20 cellular contexts compared by ENCODE assay signal in the genomic region with DNA sequence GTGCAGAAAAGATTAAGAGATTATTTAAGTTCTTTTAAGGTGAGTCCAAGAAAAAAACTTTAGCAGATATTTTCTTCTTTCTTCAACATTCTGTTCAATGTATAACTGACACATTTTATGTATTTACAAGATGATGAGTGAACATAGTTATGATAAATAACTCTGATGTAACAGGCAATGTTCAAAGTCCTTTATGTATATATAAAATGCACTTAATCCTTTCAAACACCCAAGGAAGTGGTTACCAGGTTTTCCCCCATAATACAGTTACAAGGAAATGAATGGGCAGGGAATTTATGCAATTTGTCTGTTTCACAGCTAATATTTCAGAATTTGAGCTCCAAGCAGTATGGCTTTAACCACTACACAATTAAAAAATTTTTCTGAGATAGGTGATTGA. TPM values are rescaled to one million over a fixed set of nuclear protein-coding genes. Genes with fewer than 3 reads are reported as not detected.
DNase-seq lines count a peak whose midpoint lies in the region; ATAC-seq and TF ChIP-seq lines count a peak whose summit lies in the region.
"Had no signal": no experiment of that assay in that cellular context is flagged by ENCODE, and none has a peak within 500 bp of the region (broad histone marks: within the 10 kb centered on the region; RNA-seq: fewer than 3 reads in every experiment).

No MANE protein-coding gene starts in this region.

- H3K4me1 Mint-ChIP-seq in Calu3 (ENCODE audit: low read depth, unreplicated experiment) (peaks cover 31% of the 10 kb centered on the region), T-cell (no peaks in the 10 kb centered on the region)
- H3K4me1 Mint-ChIP-seq: B cell, IgD-negative memory B cell had no signal

- CTCF ChIA-PET in Calu3 (lab: Charles Lee), result no interaction called here
- CTCF ChIA-PET in PC-3 (lab: Charles Lee), result no interaction called here
- CTCF ChIA-PET in T-cell (lab: Charles Lee), result no interaction called here

- peak overlapping the region; percentile 6; the same call in 1 of the 2 replicates for H3K27ac ChIP-seq in PC-3 (ENCODE audit: low read length)
- H3K27ac ChIP-seq in epithelial cell of prostate, result peak overlapping the region; percentile 24

- H3K9me2 ChIP-seq in PC-3 (replicated peaks; ENCODE audit: low read length), result no peaks in the 10 kb centered on the region

- H3K9me3 Mint-ChIP-seq in Calu3 (ENCODE audit: low read depth, unreplicated experiment) (peaks cover 2% of the 10 kb centered on the region), T-cell (peaks cover 3 to 15% (median 3%) of the 10 kb centered on the region in 3 donors)
- H3K9me3 Mint-ChIP-seq: CD8-positive, alpha-beta T cell; GM23338; HFFc6 had no signal

- no peaks in the 10 kb centered on the region for H3K79me2 ChIP-seq in PC-3 (ENCODE audit: low read length)

- no peaks in the 10 kb centered on the region for H3K9me3 ChIP-seq in PC-3 (ENCODE audit: low read length)

- H3F3A ChIP-seq in PC-3 (ENCODE audit: low read length, unreplicated experiment), result peaks cover 7% of the 10 kb centered on the region

- H3K9ac ChIP-seq in PC-3 (ENCODE audit: low read length), result no peak overlapping the region
- H3K9ac ChIP-seq: BLaER1 treated with 17β-estradiol and CSF1 and Interleukin-3, amounts not matched to agents 10 nM and 100 nM had no signal

- H3K36me3 ChIP-seq in PC-3 (ENCODE audit: low read depth, low read length), result no peaks in the 10 kb centered on the region
- H3K36me3 ChIP-seq: BLaER1 treated with 17β-estradiol and CSF1 and Interleukin-3, amounts not matched to agents 10 nM and 100 nM had no signal

- H3K27ac Mint-ChIP-seq in Calu3 (ENCODE audit: unreplicated experiment) (peak overlapping the region; percentile 58), T-cell (no peak overlapping the region)
- H3K27ac Mint-ChIP-seq: B cell; CD8-positive, alpha-beta T cell; GM23338; HFFc6; IgD-negative memory B cell had no signal

- intact Hi-C loops in Calu3 (cut with micrococcal nuclease; ENCODE audit: unreplicated experiment) (loop anchor here (10.0 kb wide), 1 partner anchor 355 kb away; no protein-coding TSS in a partner anchor), PC-3 (cut with micrococcal nuclease) (no loop called here), posterior vena cava (cut with DNase I) (no loop called here)

- no peaks in the 10 kb centered on the region for H3K27me3 ChIP-seq in PC-3 (ENCODE audit: low read length)
- H3K27me3 ChIP-seq: BLaER1 treated with 17β-estradiol and CSF1 and Interleukin-3, amounts not matched to agents 10 nM and 100 nM had no signal

- ATAC-seq in PC-3 (peak; percentile 26; the same call in 1 of the 2 replicates), T-cell (replicated peaks in 1 of 4) (no peak), HG03571 (IDR thresholded peaks at IDR 0.05; ENCODE audit: unreplicated experiment) (no peak)
- ATAC-seq: CD8-positive, alpha-beta T cell; GM23338; HCT116; HepG2 had no signal

- no peak overlapping the region for H3K4me2 ChIP-seq in PC-3 (ENCODE audit: low read length)
- H3K4me2 ChIP-seq: GM23338 had no signal

- H3K27me3 Mint-ChIP-seq in Calu3 (ENCODE audit: unreplicated experiment) (no peaks in the 10 kb centered on the region), T-cell (peaks cover 3 to 7% of the 10 kb centered on the region in 2 donors)

- peaks cover 12% of the 10 kb centered on the region for H3K36me3 Mint-ChIP-seq in Calu3 (ENCODE audit: insufficient read depth, unreplicated experiment)
- H3K36me3 Mint-ChIP-seq in T-cell, result no peaks in the 10 kb centered on the region
- H3K36me3 Mint-ChIP-seq: CD8-positive, alpha-beta T cell; IgD-negative memory B cell had no signal

- DNase-seq in Calu3, result no peak
- DNase-seq in PC-3, result peak; percentile 23
- no peak for DNase-seq in epithelial cell of prostate (ENCODE audit: low read depth, low spot score)
- no peak for DNase-seq in T-cell
- no peak for DNase-seq in HCEC 1CT
- DNase-seq in posterior vena cava (ENCODE audit: low spot score), result no peak
- DNase-seq: CD8-positive, alpha-beta T cell; DMS 273 treated with DMSO at 0.1 percent for 48 hours; DMS53; GDM1; HFFc6; KBM-7 had no signal

- POLR2A ChIA-PET in PC-3 (lab: Charles Lee; ENCODE audit: unreplicated experiment), result no interaction called here
- POLR2A ChIA-PET in T-cell (lab: Charles Lee), result no interaction called here

- TF ChIP-seq CTCF in Calu3 (IDR thresholded peaks at IDR 0.05; ENCODE audit: unreplicated experiment) (no peak), PC-3 (conservative IDR thresholded peaks at IDR 0.05; ENCODE audit: low read depth, low read length) (no peak)

- no peaks in the 10 kb centered on the region for H4K20me1 ChIP-seq in PC-3 (ENCODE audit: low read length)
- H4K20me1 ChIP-seq: BLaER1 treated with 17β-estradiol and CSF1 and Interleukin-3, amounts not matched to agents 10 nM and 100 nM had no signal

- BruUV-seq in Calu3 (replicated peaks; lab: Mats Ljungman, UMichigan) (no TSS peak), PC-3 (replicated peaks; lab: Mats Ljungman, UMichigan) (no TSS peak)

- H3K4me3 ChIP-seq in PC-3 (ENCODE audit: low read length), result no peak overlapping the region
- H3K4me3 ChIP-seq: BLaER1 treated with 17β-estradiol and CSF1 and Interleukin-3, amounts not matched to agents 10 nM and 100 nM; GM23338 had no signal

- peaks cover 48% of the 10 kb centered on the region for H3K4me1 ChIP-seq in PC-3 (ENCODE audit: insufficient read depth, low read length)

- H3K4me3 Mint-ChIP-seq in Calu3 (ENCODE audit: low read depth, unreplicated experiment) (no peak overlapping the region), T-cell (no peak overlapping the region)
- H3K4me3 Mint-ChIP-seq: B cell; CD8-positive, alpha-beta T cell; GM23338; HFFc6; IgD-negative memory B cell had no signal

- H2AFZ ChIP-seq in PC-3 (ENCODE audit: low read length), result no peak overlapping the region
- H2AFZ ChIP-seq: GM23338 had no signal

RNA-seq across cellular contexts. Expression of a gene that starts 8.2 kb away (rescaled TPM):
- total RNA-seq in Calu3 (2022) (80.8 and 153 TPM in 2 replicates), PC-3 (2014; rRNA removed) (25.1 and 28.9 TPM in 2 replicates), T-cell (under 1 TPM in 2 of 5 donors, not detected in 3; 0.32 to 0.35 TPM), posterior vena cava (1 to 10 TPM; 1.8 to 3.9 TPM)
- total RNA-seq: B cell had no signal

RNA-seq across cellular contexts. Expression of a gene that starts 31.8 kb away (rescaled TPM):
- 1,110 and 1,906 TPM in 2 replicates for total RNA-seq in Calu3 (2022)
- 0.55 and 1.0 TPM in 2 replicates for total RNA-seq in PC-3 (2014; rRNA removed)
- total RNA-seq in T-cell, result under 1 TPM in 1 of 5 donors, not detected in 4; 0.43 TPM
- total RNA-seq in posterior vena cava, result under 1 TPM in 1 of 2 donors, not detected in 1; 0.14 TPM
- total RNA-seq: B cell; CD8-positive, alpha-beta T cell; Daoy; HepG2 had no signal

RNA-seq across cellular contexts. Expression of a gene that starts 42.3 kb away (rescaled TPM):
- total RNA-seq in Calu3 (2022) (not detected in 2 replicates), PC-3 (2014; rRNA removed) (not detected in 2 replicates), T-cell (10 to 100 TPM in 1 of 5 donors, 1 to 10 TPM in 1, under 1 TPM in 1, not detected in 2; 0.36 to 24.7 (median 1.3) TPM), posterior vena cava (1 to 10 TPM; 1.3 to 2.4 TPM)
- total RNA-seq: Daoy, HepG2, HFFc6 had no signal

RNA-seq across cellular contexts. Expression of a gene that starts 48.5 kb away (rescaled TPM):
- total RNA-seq in Calu3 (2022), result 0.93 and 1.3 TPM in 2 replicates
- total RNA-seq in PC-3 (2014; rRNA removed), result 0.58 and 0.63 TPM in 2 replicates
- total RNA-seq in T-cell, result 10 to 100 TPM in 1 of 5 donors, not detected in 4; 10.2 TPM
- total RNA-seq in posterior vena cava, result 1 to 10 TPM; 1.3 to 1.5 TPM
- total RNA-seq: CD8-positive, alpha-beta T cell; Daoy; GM23338; HepG2 had no signal

Comparison
In these comparisons a context has a peak if more than half of its experiments do, and no peak if none do; other contexts are left out.
1. RNA of a gene that starts 31.8 kb away (total RNA-seq): 1,110 to 1,906 TPM in Calu3; 0.55 to 1.0 TPM in PC-3, 0.14 TPM in posterior vena cava and 0.43 TPM in T-cell; every median in the first group is over 100 times any median in the second.